ENCODE assay signal across 1 cellular context in genomic region chr2:203532957-203533695, GRCh38.
TF ChIP-seq lines count a peak whose summit lies in the region.

No MANE protein-coding gene starts in this region.

TF ChIP-seq in SK-N-SH, 30 proteins besides CTCF, POLR2A, EP300 and RAD21 (continued from another document):
- TF ChIP-seq REST (IDR thresholded peaks at IDR 0.05; ENCODE audit: low read depth, low read length) = no peak
- no peak for TF ChIP-seq MAX (IDR thresholded peaks at IDR 0.05; ENCODE audit: low read depth)
